11 cellular contexts compared by ENCODE assay signal in the genomic region with DNA sequence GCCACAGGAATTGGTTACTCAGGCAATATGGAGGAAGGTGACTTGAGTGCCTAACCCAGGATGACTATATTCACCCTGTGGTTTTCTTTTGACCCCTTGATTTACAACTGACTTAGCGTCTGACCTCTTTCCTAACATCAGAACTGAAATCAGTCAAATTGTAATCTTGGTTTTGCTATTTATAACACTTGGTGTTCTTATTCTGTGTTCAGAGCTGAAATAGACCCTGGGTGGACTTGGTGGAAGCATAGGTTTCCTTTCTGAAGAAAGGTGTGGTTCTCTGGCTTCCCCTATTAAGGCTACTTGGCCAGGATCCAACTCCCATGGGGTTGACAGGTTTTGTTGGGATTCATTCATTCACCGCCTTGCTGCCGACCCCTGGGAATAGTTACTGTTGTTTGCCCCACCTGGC.
DNase-seq lines count a peak whose midpoint lies in the region; ATAC-seq and TF ChIP-seq lines count a peak whose summit lies in the region.
"Had no signal": no experiment of that assay in that cellular context is flagged by ENCODE, and none has a peak within 500 bp of the region (broad histone marks: within the 10 kb centered on the region; RNA-seq: fewer than 3 reads in every experiment).

No MANE protein-coding gene starts in this region.

- ATAC-seq in activated CD8-positive, alpha-beta memory T cell treated with anti-CD3 and anti-CD28 coated beads, Interleukin-2, amount 10 ng/mL, durations not matched to agents 7 days and 5 days, result peak; percentile 77
- peak; percentile 58 for ATAC-seq in GM21786 (IDR thresholded peaks at IDR 0.05; ENCODE audit: unreplicated experiment)

- H3K27me3 Mint-ChIP-seq in activated CD8-positive, alpha-beta memory T cell treated with anti-CD3 and anti-CD28 coated beads, Interleukin-2, amount 10 ng/mL, durations not matched to agents 7 days and 5 days, result no peaks in the 10 kb centered on the region
- H3K27me3 Mint-ChIP-seq in nephron progenitor cell (ENCODE audit: low read depth, poor library complexity), result no peaks in the 10 kb centered on the region
- H3K27me3 Mint-ChIP-seq: dendritic cell treated with granulocyte-macrophage colony-stimulating factor and Interleukin-4, amounts not matched to agents 40 ng/mL and 50 ng/mL, for 4 days had no signal

- no peak overlapping the region for H3K27ac ChIP-seq in caudate nucleus (ENCODE audit: low read depth, low read length)
- H3K27ac ChIP-seq: neural progenitor cell had no signal

- H3K4me3 Mint-ChIP-seq in activated CD8-positive, alpha-beta memory T cell treated with anti-CD3 and anti-CD28 coated beads, Interleukin-2, amount 10 ng/mL, durations not matched to agents 7 days and 5 days, result no peak overlapping the region
- no peak overlapping the region for H3K4me3 Mint-ChIP-seq in nephron progenitor cell
- H3K4me3 Mint-ChIP-seq: dendritic cell treated with granulocyte-macrophage colony-stimulating factor and Interleukin-4, amounts not matched to agents 40 ng/mL and 50 ng/mL, for 4 days; neural progenitor cell had no signal

- H3K27ac Mint-ChIP-seq in activated CD8-positive, alpha-beta memory T cell treated with anti-CD3 and anti-CD28 coated beads, Interleukin-2, amount 10 ng/mL, durations not matched to agents 7 days and 5 days, result peak overlapping the region; percentile 90
- no peak overlapping the region for H3K27ac Mint-ChIP-seq in nephron progenitor cell
- H3K27ac Mint-ChIP-seq: dendritic cell treated with granulocyte-macrophage colony-stimulating factor and Interleukin-4, amounts not matched to agents 40 ng/mL and 50 ng/mL, for 4 days; neural progenitor cell had no signal

- CTCF ChIA-PET in activated CD8-positive, alpha-beta memory T cell treated with anti-CD3 and anti-CD28 coated beads, Interleukin-2, amount 10 ng/mL, durations not matched to agents 7 days and 5 days (lab: Charles Lee), result interaction anchor here (0.7 to 4.1 kb wide), 9 partner anchors 10 to 330 kb away, joined by 3 to 14 read pairs (median 4); partner anchors contain the start of gene SOCS1

- peaks cover 25% of the 10 kb centered on the region for H3K9me3 Mint-ChIP-seq in activated CD8-positive, alpha-beta memory T cell treated with anti-CD3 and anti-CD28 coated beads, Interleukin-2, amount 10 ng/mL, durations not matched to agents 7 days and 5 days (ENCODE audit: low read depth)
- peaks cover 52% of the 10 kb centered on the region for H3K9me3 Mint-ChIP-seq in nephron progenitor cell

- no peak for DNase-seq in activated CD8-positive, alpha-beta memory T cell treated with anti-CD3 and anti-CD28 coated beads, Interleukin-2, amount 10 ng/mL, durations not matched to agents 7 days and 5 days
- no peak for DNase-seq in activated CD8-positive, alpha-beta memory T cell treated with anti-CD3 and anti-CD28 coated beads for 24 hours
- DNase-seq in MV-4-11 (lab: John Stamatoyannopoulos, UW) (peak; percentile 86), renal cortical epithelial cell (ENCODE audit: low read depth) (peak; percentile 91), nephron progenitor cell (no peak), cardiac septum (ENCODE audit: low spot score) (no peak), caudate nucleus (lab: John Stamatoyannopoulos, UW) (no peak)
- DNase-seq: activated naive CD4-positive, alpha-beta T cell treated with anti-CD3 and anti-CD28 coated beads, Interleukin-2, amount 50 U/mL, for 16 hours had no signal

- intact Hi-C loops in cardiac septum (cut with DNase I), result no loop called here

- H3K4me1 Mint-ChIP-seq in activated CD8-positive, alpha-beta memory T cell treated with anti-CD3 and anti-CD28 coated beads, Interleukin-2, amount 10 ng/mL, durations not matched to agents 7 days and 5 days, result peaks cover 39% of the 10 kb centered on the region
- peaks cover 9% of the 10 kb centered on the region for H3K4me1 Mint-ChIP-seq in nephron progenitor cell

- no peak for TF ChIP-seq CTCF in nephron progenitor cell (IDR thresholded peaks at IDR 0.05)

- peaks cover 80% of the 10 kb centered on the region for H3K36me3 Mint-ChIP-seq in activated CD8-positive, alpha-beta memory T cell treated with anti-CD3 and anti-CD28 coated beads, Interleukin-2, amount 10 ng/mL, durations not matched to agents 7 days and 5 days
- peaks cover 79% of the 10 kb centered on the region for H3K36me3 Mint-ChIP-seq in nephron progenitor cell (ENCODE audit: low read depth)

Comparison
In these comparisons a context has a peak if more than half of its experiments do, and no peak if none do; other contexts are left out.
1. DNase-seq: peak in MV-4-11 (single experiment) and renal cortical epithelial cell (single experiment); none in activated CD8-positive, alpha-beta memory T cell treated with anti-CD3 and anti-CD28 coated beads, Interleukin-2, amount 10 ng/mL, durations not matched to agents 7 days and 5 days (single experiment), activated CD8-positive, alpha-beta memory T cell treated with anti-CD3 and anti-CD28 coated beads for 24 hours (single experiment), nephron progenitor cell (single experiment), cardiac septum (single experiment) and caudate nucleus (0 of 61).